ENCODE assay signal across 24 cellular contexts in the genomic region with DNA sequence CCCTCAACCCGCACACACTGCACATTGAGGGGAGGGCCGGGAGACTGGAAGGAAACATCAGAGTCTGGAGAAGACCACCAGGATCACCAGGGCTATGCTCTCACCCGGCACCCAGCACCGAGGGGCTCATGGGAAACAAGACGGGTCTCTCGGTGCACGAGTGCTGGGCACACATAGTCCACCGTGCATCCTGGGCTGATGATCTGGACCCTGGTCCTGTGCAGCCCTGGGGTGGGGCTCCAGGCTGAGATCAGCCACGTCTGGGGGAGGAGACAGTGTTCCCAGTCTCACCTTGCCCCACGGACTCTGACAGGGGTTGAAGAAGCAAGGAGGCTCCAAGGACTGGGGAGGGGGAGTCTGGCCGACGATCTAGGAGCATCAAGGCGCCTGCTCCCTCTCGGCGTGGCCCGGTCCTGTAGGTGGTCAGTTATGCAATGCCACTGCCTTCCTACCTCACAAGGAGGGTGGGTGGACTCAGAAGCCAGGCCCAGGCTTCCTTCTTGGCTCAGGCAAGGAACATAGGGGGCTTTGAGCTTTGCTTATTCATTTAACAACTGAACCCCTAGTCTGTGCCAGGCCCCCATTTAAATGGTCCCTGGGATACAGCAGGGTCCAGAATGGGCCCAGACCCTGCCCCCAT. TPM values are rescaled to one million over a fixed set of nuclear protein-coding genes. Genes with fewer than 3 reads are reported as not detected.
DNase-seq lines count a peak whose midpoint lies in the region; ATAC-seq and TF ChIP-seq lines count a peak whose summit lies in the region.
"Had no signal": no experiment of that assay in that cellular context is flagged by ENCODE, and none has a peak within 500 bp of the region (broad histone marks: within the 10 kb centered on the region; RNA-seq: fewer than 3 reads in every experiment).

No MANE protein-coding gene starts in this region.

- WGBS in heart left ventricle, 4 donors, result 86 to 95% (median 87%) methylated on average over 15 to 16 of the region's 16 CpGs
- 72 to 74% methylated on average over 13 to 14 of the region's 16 CpGs for WGBS in tibial nerve, 2 donors
- WGBS in sigmoid colon, 2 donors, result 89% methylated on average over 16 of the region's 16 CpGs

- intact Hi-C loops in left cardiac atrium (cut with DNase I), result loop anchor here in 1 of 2 donors (10.0 kb wide), 1 partner anchor 49 kb away; no protein-coding TSS in a partner anchor
- intact Hi-C loops in heart left ventricle (cut with DNase I), result loop anchor here in 4 of 10 donors (5.0 kb wide), 1 partner anchor 38 kb away; no protein-coding TSS in a partner anchor
- intact Hi-C loops in sigmoid colon (cut with DNase I), result no loop called here

- TF ChIP-seq EP300 in tibial nerve (IDR thresholded peaks at IDR 0.05) (no peak), sigmoid colon (IDR thresholded peaks at IDR 0.05) (no peak)

- H3K27me3 ChIP-seq in heart left ventricle (no peaks in the 10 kb centered on the region), osteoblast (ENCODE audit: insufficient read depth, low read length) (no peaks in the 10 kb centered on the region), tibial nerve (no peaks in the 10 kb centered on the region), sigmoid colon (no peaks in the 10 kb centered on the region), WERI-Rb-1 (ENCODE audit: insufficient read depth, low read depth, severe bottlenecking) (no peaks in the 10 kb centered on the region)
- H3K27me3 ChIP-seq: SJSA1 had no signal

- H3K79me2 ChIP-seq in osteoblast (ENCODE audit: insufficient read depth, low read length), result no peaks in the 10 kb centered on the region

- peak overlapping the region; percentile 52 for H3K4me2 ChIP-seq in osteoblast (ENCODE audit: insufficient read depth, low read length)
- H3K4me2 ChIP-seq: KMS-11 had no signal

- H3K36me3 ChIP-seq in heart left ventricle, result no peaks in the 10 kb centered on the region
- H3K36me3 ChIP-seq in osteoblast (ENCODE audit: insufficient read depth, low read length), result no peaks in the 10 kb centered on the region
- no peaks in the 10 kb centered on the region for H3K36me3 ChIP-seq in tibial nerve
- no peaks in the 10 kb centered on the region for H3K36me3 ChIP-seq in sigmoid colon
- no peaks in the 10 kb centered on the region for H3K36me3 ChIP-seq in WERI-Rb-1
- H3K36me3 ChIP-seq: SJSA1 had no signal

- no peak for TF ChIP-seq POLR2A in heart left ventricle (IDR thresholded peaks at IDR 0.05)
- no peak for TF ChIP-seq POLR2A in tibial nerve (IDR thresholded peaks at IDR 0.05)
- TF ChIP-seq POLR2A in sigmoid colon (IDR thresholded peaks at IDR 0.05), result no peak

- no peak overlapping the region for H3K4me3 ChIP-seq in heart left ventricle
- no peak overlapping the region for H3K4me3 ChIP-seq in osteoblast (ENCODE audit: insufficient read depth, low read length)
- H3K4me3 ChIP-seq in tibial nerve, result no peak overlapping the region
- H3K4me3 ChIP-seq in sigmoid colon, result no peak overlapping the region
- no peak overlapping the region for H3K4me3 ChIP-seq in WERI-Rb-1 (ENCODE audit: low read depth, low read length)
- H3K4me3 ChIP-seq: GM12878, SJSA1 had no signal

- H3K27ac ChIP-seq in heart left ventricle (no peak overlapping the region), cingulate gyrus (ENCODE audit: low read depth, low read length) (peak overlapping the region; percentile 14), osteoblast (ENCODE audit: low read depth, low read length) (no peak overlapping the region), tibial nerve (peak overlapping the region; percentile 45 to 74 (median 62)), sigmoid colon (peak overlapping the region in 2 of 4 donors; percentile 31 to 33), WERI-Rb-1 (no peak overlapping the region)
- H3K27ac ChIP-seq: HL-60, KMS-11, SJSA1 had no signal

- peak; percentile 13 for DNase-seq in left cardiac atrium
- no peak for DNase-seq in heart left ventricle
- peak; percentile 74 for DNase-seq in osteoblast (ENCODE audit: insufficient read length, low spot score, missing footprints)
- DNase-seq in tibial nerve (ENCODE audit: low spot score in 2 of 2), result no peak
- DNase-seq in sigmoid colon, result no peak
- DNase-seq in WERI-Rb-1, result no peak
- DNase-seq: CD4-positive, alpha-beta memory T cell; COR-L47; EL; GDM1; MM.1S; NCI-H2029; NCI-H526; NCI-H82; NK-92 treated with Interleukin-12 subunit alpha and Interleukin-12 subunit beta, amount 100 ng/mL, for 24 hours; PC-3; Right ventricle myocardium superior had no signal

- no peaks in the 10 kb centered on the region for H4K20me1 ChIP-seq in osteoblast (ENCODE audit: insufficient read depth, low read length)

- no peak overlapping the region for H2AFZ ChIP-seq in osteoblast (ENCODE audit: low read length)

- TF ChIP-seq CTCF in heart left ventricle (IDR thresholded peaks at IDR 0.05), result no peak
- TF ChIP-seq CTCF in osteoblast (IDR thresholded peaks at IDR 0.05; ENCODE audit: extremely low read depth, low read depth, low read length), result no peak
- no peak for TF ChIP-seq CTCF in tibial nerve (IDR thresholded peaks at IDR 0.05)
- TF ChIP-seq CTCF in sigmoid colon (IDR thresholded peaks at IDR 0.05), result no peak
- no peak for TF ChIP-seq CTCF in WERI-Rb-1 (IDR thresholded peaks at IDR 0.05; ENCODE audit: low read depth, low read length)

- H3K9me3 ChIP-seq in heart left ventricle, result no peaks in the 10 kb centered on the region
- H3K9me3 ChIP-seq in osteoblast (ENCODE audit: low read depth, low read length), result no peaks in the 10 kb centered on the region
- H3K9me3 ChIP-seq in tibial nerve, result no peaks in the 10 kb centered on the region
- no peaks in the 10 kb centered on the region for H3K9me3 ChIP-seq in sigmoid colon
- H3K9me3 ChIP-seq in WERI-Rb-1 (ENCODE audit: severe bottlenecking), result no peaks in the 10 kb centered on the region
- H3K9me3 ChIP-seq: SJSA1 had no signal

- ATAC-seq in left cardiac atrium (no peak), heart left ventricle (no peak), GM18858 (IDR thresholded peaks at IDR 0.05; ENCODE audit: unreplicated experiment) (no peak)
- ATAC-seq: GM12878, HCT116, PC-3 had no signal

- peaks cover 0 to 27% (median 10%) of the 10 kb centered on the region in 12 donors for H3K4me1 ChIP-seq in heart left ventricle
- no peaks in the 10 kb centered on the region for H3K4me1 ChIP-seq in osteoblast (ENCODE audit: insufficient read depth, low read length)
- H3K4me1 ChIP-seq in tibial nerve, result peaks cover 0 to 31% (median 21%) of the 10 kb centered on the region in 4 donors
- peaks cover 0 to 13% (median 10%) of the 10 kb centered on the region in 4 donors for H3K4me1 ChIP-seq in sigmoid colon

RNA-seq across cellular contexts. Expression of a gene that starts 11.4 kb away (rescaled TPM):
- 100 to 1,000 TPM; 699 to 773 TPM for total RNA-seq in left cardiac atrium
- 100 to 1,000 TPM; 277 to 994 (median 568) TPM for total RNA-seq in heart left ventricle
- 100 to 1,000 TPM; 442 to 518 TPM for polyA plus RNA-seq in heart left ventricle
- total RNA-seq in osteoblast, result 184 and 195 TPM in 2 replicates
- total RNA-seq in tibial nerve, result 100 to 1,000 TPM; 650 to 822 (median 674) TPM
- total RNA-seq in sigmoid colon, result 100 to 1,000 TPM; 401 to 625 (median 493) TPM
- polyA plus RNA-seq in sigmoid colon, result 100 to 1,000 TPM in 1 of 3 donors, 10 to 100 TPM in 2; 67.9 to 313 (median 90.6) TPM

RNA-seq across cellular contexts. Expression of a gene that starts 34.9 kb away (rescaled TPM):
- total RNA-seq in left cardiac atrium (10 to 100 TPM; 34.9 to 45.7 TPM), heart left ventricle (10 to 100 TPM; 23.4 to 45.2 (median 37.2) TPM), osteoblast (42.4 and 46.7 TPM in 2 replicates), tibial nerve (10 to 100 TPM; 44.8 to 54.3 (median 49.1) TPM), sigmoid colon (10 to 100 TPM; 45.1 to 60.1 (median 53.2) TPM)
- polyA plus RNA-seq in heart left ventricle (10 to 100 TPM; 34.6 to 75.9 TPM), sigmoid colon (10 to 100 TPM; 43.7 to 51.1 (median 47.7) TPM)

Comparison
In these comparisons a context has a peak if more than half of its experiments do, and no peak if none do; other contexts are left out.
1. DNase-seq: peak in left cardiac atrium (single experiment) and osteoblast (single experiment); none in heart left ventricle (0 of 5), tibial nerve (0 of 2), sigmoid colon (single experiment) and WERI-Rb-1 (single experiment).
2. H3K27ac ChIP-seq: peak in cingulate gyrus (single experiment) and tibial nerve (4 of 4); none in heart left ventricle (0 of 12), osteoblast (single experiment) and WERI-Rb-1 (single experiment).